ENCODE assay signal across 13 cellular contexts in genomic region chr14:93120952-93121834, GRCh38.
"Had no signal": no experiment of that assay in that cellular context is flagged by ENCODE, and none has a peak within 500 bp of the region (broad histone marks: within the 10 kb centered on the region; RNA-seq: fewer than 3 reads in every experiment).

No MANE protein-coding gene starts in this region.

- H3K4me1 ChIP-seq: colonic mucosa had no signal

- H3K4me3 ChIP-seq: colonic mucosa, thyroid gland had no signal

- H3K27ac Mint-ChIP-seq: activated CD4-positive, alpha-beta T cell treated with anti-CD3 and anti-CD28 coated beads for 36 hours; activated CD8-positive, alpha-beta T cell treated with anti-CD3 and anti-CD28 coated beads, Interleukin-2, amount 10 ng/mL, durations not matched to agents 7 days and 5 days; activated naive CD4-positive, alpha-beta T cell treated with anti-CD3 and anti-CD28 coated beads, Interleukin-2, amount 50 U/mL, for 24 hours; activated T-helper 2 cell treated with anti-CD3 and anti-CD28 coated beads, Interferon-gamma antibody, Interleukin-2, Interleukin-4, amounts not matched to agents 10 μg/mL and 5 μg/mL and 100 μg/mL, durations not matched to agents 14 hours and 24 hours and 36 hours had no signal

- H3K36me3 ChIP-seq: colonic mucosa, thyroid gland had no signal

- H3K27ac ChIP-seq: colonic mucosa, epithelial cell of prostate, thyroid gland, VCaP had no signal

- ATAC-seq: activated CD4-positive, alpha-beta T cell treated with anti-CD3 and anti-CD28 coated beads for 36 hours; activated CD8-positive, alpha-beta T cell treated with anti-CD3 and anti-CD28 coated beads, Interleukin-2, amount 10 ng/mL, durations not matched to agents 7 days and 5 days had no signal

- H3K9me3 Mint-ChIP-seq: activated naive CD4-positive, alpha-beta T cell treated with anti-CD3 and anti-CD28 coated beads, Interleukin-2, amount 50 U/mL, for 24 hours; activated T-helper 2 cell treated with anti-CD3 and anti-CD28 coated beads, Interferon-gamma antibody, Interleukin-2, Interleukin-4, amounts not matched to agents 10 μg/mL and 5 μg/mL and 100 μg/mL, durations not matched to agents 14 hours and 24 hours and 36 hours had no signal

- DNase-seq: activated CD4-positive, alpha-beta T cell treated with anti-CD3 and anti-CD28 coated beads for 36 hours; activated CD8-positive, alpha-beta T cell treated with anti-CD3 and anti-CD28 coated beads, Interleukin-2, amount 10 ng/mL, durations not matched to agents 7 days and 5 days; caudate nucleus; colonic mucosa; effector CD8-positive, alpha-beta T cell; hippocampal formation; retina; stimulated activated CD4-positive, alpha-beta T cell treated with anti-CD3 and anti-CD28 coated beads, Interleukin-4, amount 100 ng/mL, for 4 hours; thyroid gland had no signal

- H3K36me3 Mint-ChIP-seq: activated naive CD4-positive, alpha-beta T cell treated with anti-CD3 and anti-CD28 coated beads, Interleukin-2, amount 50 U/mL, for 24 hours had no signal

- H3K4me3 Mint-ChIP-seq: activated CD4-positive, alpha-beta T cell treated with anti-CD3 and anti-CD28 coated beads for 36 hours; activated CD8-positive, alpha-beta T cell treated with anti-CD3 and anti-CD28 coated beads, Interleukin-2, amount 10 ng/mL, durations not matched to agents 7 days and 5 days; activated naive CD4-positive, alpha-beta T cell treated with anti-CD3 and anti-CD28 coated beads, Interleukin-2, amount 50 U/mL, for 24 hours had no signal

- H3K27me3 Mint-ChIP-seq: activated naive CD4-positive, alpha-beta T cell treated with anti-CD3 and anti-CD28 coated beads, Interleukin-2, amount 50 U/mL, for 24 hours had no signal

- H3K9me3 ChIP-seq: colonic mucosa, thyroid gland had no signal

- H3K27me3 ChIP-seq: colonic mucosa, thyroid gland had no signal
